In genomic region chr5:175898644-175899215, GRCh38 we compare ENCODE assay signal across 12 cellular contexts. TPM values are rescaled to one million over a fixed set of nuclear protein-coding genes. Genes with fewer than 3 reads are reported as not detected.
"Had no signal": no experiment of that assay in that cellular context is flagged by ENCODE, and none has a peak within 500 bp of the region (broad histone marks: within the 10 kb centered on the region; RNA-seq: fewer than 3 reads in every experiment).

No MANE protein-coding gene starts in this region.

RNA-seq across cellular contexts. Expression of gene CPLX2, which starts 27.4 kb away (rescaled TPM):
- total RNA-seq: activated B cell treated with CpG ODN at 0.5 μM for 24 hours; activated CD4-positive, alpha-beta memory T cell treated with anti-CD3 and anti-CD28 coated beads for 36 hours; activated CD4-positive, alpha-beta T cell treated with anti-CD3 and anti-CD28 coated beads, Interleukin-2, amount 10 ng/mL, durations not matched to agents 24 days and 14 days; activated CD8-positive, alpha-beta memory T cell treated with anti-CD3 and anti-CD28 coated beads for 36 hours; activated CD8-positive, alpha-beta T cell treated with anti-CD3 and anti-CD28 coated beads for 36 hours; activated naive CD4-positive, alpha-beta T cell treated with anti-CD3 and anti-CD28 coated beads for 36 hours; activated naive CD8-positive, alpha-beta T cell treated with anti-CD3 and anti-CD28 coated beads, Interleukin-2, amount 10 ng/mL, durations not matched to agents 7 days and 5 days; activated T-cell treated with anti-CD3 and anti-CD28 coated beads, Interleukin-2, amount 50 U/mL, for 72 hours; activated T-helper 1 cell treated with anti-CD3 and anti-CD28 coated beads, Interleukin-12 subunit alpha, Interleukin-12 subunit beta, Interleukin-2, Interleukin-4 antibody, amounts not matched to agents 30 ng/mL and 10 ng/mL and 1 ng/mL, durations not matched to agents 14 hours and 24 hours and 36 hours; activated T-helper 17 cell treated with anti-CD3 and anti-CD28 coated beads, Interleukin-2, amount 50 U/mL, for 72 hours; ascending aorta; cardiac septum had no signal
